8 cellular contexts compared by ENCODE assay signal in the genomic region with DNA sequence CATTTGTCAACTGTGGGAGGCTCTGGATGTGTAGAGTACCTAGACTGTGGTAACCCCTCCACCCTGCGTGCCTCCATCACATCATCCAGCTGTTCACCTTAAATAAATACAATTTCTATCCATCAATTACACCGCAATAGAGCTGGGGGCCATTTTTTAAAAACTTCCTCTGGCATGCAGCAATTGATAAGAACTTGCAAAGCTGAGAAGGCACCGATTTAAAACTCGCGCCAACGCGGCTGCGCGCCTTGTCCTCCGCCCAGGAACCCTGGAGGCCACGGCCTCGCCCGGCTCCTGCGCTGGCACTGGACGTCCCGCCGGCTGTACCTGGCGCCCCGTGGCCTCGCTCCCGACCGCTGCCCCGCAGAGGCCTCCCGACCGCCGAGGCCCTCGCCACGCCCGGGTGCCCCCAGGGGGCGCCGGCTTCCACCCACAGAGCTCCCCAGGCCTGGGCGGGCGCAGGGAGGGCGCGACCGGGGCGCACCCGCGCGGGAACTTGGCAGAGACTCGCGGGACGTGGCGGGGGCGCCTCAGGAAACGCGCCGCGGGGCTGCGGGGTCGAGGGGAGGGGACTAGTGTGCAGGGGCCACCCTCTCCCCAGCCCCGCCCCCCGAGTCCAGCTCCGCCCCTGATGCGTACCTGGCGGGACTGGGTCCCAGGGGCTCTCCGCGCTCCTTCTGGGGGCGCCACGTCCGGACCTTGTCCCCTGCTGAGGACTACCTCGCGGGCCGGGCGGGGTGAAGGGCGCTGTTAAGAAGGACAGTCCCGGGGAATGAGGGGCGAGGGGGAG.
DNase-seq lines count a peak whose midpoint lies in the region; ATAC-seq and TF ChIP-seq lines count a peak whose summit lies in the region.

No MANE protein-coding gene starts in this region.

- TF ChIP-seq CTCF in HFF-Myc (IDR thresholded peaks at IDR 0.05; ENCODE audit: low read depth, low read length, missing control alignments): no peak

- H3K4me3 ChIP-seq in HFF-Myc (replicated peaks; ENCODE audit: low read depth, low read length): peak overlapping the region; percentile 13; the same call in 1 of the 2 replicates
- peak overlapping the region; percentile 67 for H3K4me3 ChIP-seq in iPS-18c (ENCODE audit: insufficient read depth, low read depth, low read length)

- peaks cover 52% of the 10 kb centered on the region for H3K27me3 Mint-ChIP-seq in activated naive CD8-positive, alpha-beta T cell treated with anti-CD3 and anti-CD28 coated beads, Interleukin-2, amount 50 U/mL, for 24 hours

- no peaks in the 10 kb centered on the region for H3K9me3 Mint-ChIP-seq in activated naive CD8-positive, alpha-beta T cell treated with anti-CD3 and anti-CD28 coated beads, Interleukin-2, amount 50 U/mL, for 24 hours

- H3K4me1 Mint-ChIP-seq in activated naive CD8-positive, alpha-beta T cell treated with anti-CD3 and anti-CD28 coated beads, Interleukin-2, amount 50 U/mL, for 24 hours: peaks cover 2% of the 10 kb centered on the region

- peaks cover 2% of the 10 kb centered on the region for H3K9me3 ChIP-seq in iPS-18c (ENCODE audit: control insufficient read depth, insufficient read depth, low read length)

- no peaks in the 10 kb centered on the region for H3K36me3 Mint-ChIP-seq in activated naive CD8-positive, alpha-beta T cell treated with anti-CD3 and anti-CD28 coated beads, Interleukin-2, amount 50 U/mL, for 24 hours (ENCODE audit: low read depth)

- peak overlapping the region; percentile 1 for H3K4me3 Mint-ChIP-seq in activated naive CD8-positive, alpha-beta T cell treated with anti-CD3 and anti-CD28 coated beads, Interleukin-2, amount 50 U/mL, for 24 hours

- DNase-seq in HFF-Myc (ENCODE audit: extremely low read depth, low read depth): no peak
- peak; percentile 31 for DNase-seq in activated naive CD8-positive, alpha-beta T cell treated with anti-CD3 and anti-CD28 coated beads, Interleukin-2, amount 50 U/mL, for 24 hours
- peak; percentile 1 to 7 for DNase-seq in stimulated activated CD4-positive, alpha-beta T cell treated with anti-CD3 and anti-CD28 coated beads, Interleukin-2, amount 100 ng/mL, for 48 hours
- no peak for DNase-seq in UCSD-AML1 (lab: John Stamatoyannopoulos, UW; ENCODE audit: unreplicated experiment)
- no peak for DNase-seq in NCI-H2227 treated with DMSO at 0.1 percent for 48 hours (lab: John Stamatoyannopoulos, UW)

- no peak overlapping the region for H3K27ac Mint-ChIP-seq in activated naive CD8-positive, alpha-beta T cell treated with anti-CD3 and anti-CD28 coated beads, Interleukin-2, amount 50 U/mL, for 24 hours

- ATAC-seq in activated naive CD8-positive, alpha-beta T cell treated with anti-CD3 and anti-CD28 coated beads, Interleukin-2, amount 50 U/mL, for 24 hours: peak; percentile 54
- ATAC-seq in GM18517 (IDR thresholded peaks at IDR 0.05; ENCODE audit: unreplicated experiment): no peak
- no peak for ATAC-seq in HG03280 (IDR thresholded peaks at IDR 0.05; ENCODE audit: unreplicated experiment)

Comparison
In these comparisons a context has a peak if more than half of its experiments do, and no peak if none do; other contexts are left out.
1. DNase-seq: peak in activated naive CD8-positive, alpha-beta T cell treated with anti-CD3 and anti-CD28 coated beads, Interleukin-2, amount 50 U/mL, for 24 hours (single experiment) and stimulated activated CD4-positive, alpha-beta T cell treated with anti-CD3 and anti-CD28 coated beads, Interleukin-2, amount 100 ng/mL, for 48 hours (2 of 2); none in HFF-Myc (single experiment), UCSD-AML1 (single experiment) and NCI-H2227 treated with DMSO at 0.1 percent for 48 hours (single experiment).